In genomic region chr7:129271500-129272355, GRCh38 we compare ENCODE assay signal across 8 cellular contexts. TPM values are rescaled to one million over a fixed set of nuclear protein-coding genes. Genes with fewer than 3 reads are reported as not detected.
A peak's percentile ranks its signal among the peaks of the same experiment; 100 is the strongest.
DNase-seq lines count a peak whose midpoint lies in the region; ATAC-seq and TF ChIP-seq lines count a peak whose summit lies in the region.

No MANE protein-coding gene starts in this region.

- H3K9me3 Mint-ChIP-seq in MCF 10A (ENCODE audit: unreplicated experiment), result peaks cover 6% of the 10 kb centered on the region

- POLR2A ChIA-PET in MCF 10A (lab: Yijun Ruan, JAX), result interaction anchor here (0.6 to 1.5 kb wide), 6 partner anchors 12 to 61 kb away, joined by 3 to 5 read pairs (median 3); partner anchors contain the start of gene AHCYL2

- BruUV-seq in MCF 10A (replicated peaks; lab: Mats Ljungman, UMichigan), result no TSS peak

- no peak overlapping the region for H3K27ac Mint-ChIP-seq in MCF 10A (ENCODE audit: low read depth, unreplicated experiment)

- H3K4me1 Mint-ChIP-seq in MCF 10A (ENCODE audit: insufficient read depth, unreplicated experiment), result peaks cover 5% of the 10 kb centered on the region

- CTCF ChIA-PET in MCF 10A (lab: Yijun Ruan, JAX), result interaction anchor here (0.6 to 7.9 kb wide), 20 partner anchors 8 to 723 kb away, joined by 3 to 63 read pairs (median 4); no protein-coding TSS in a partner anchor

- TF ChIP-seq CTCF in MCF 10A (IDR thresholded peaks at IDR 0.05; ENCODE audit: unreplicated experiment), result peak; percentile 52

- no peak for DNase-seq in Right ventricle myocardium superior
- DNase-seq in Right ventricle myocardium inferior (ENCODE audit: missing footprints), result no peak
- peak; percentile 69 for DNase-seq in M059J (ENCODE audit: low read depth)
- DNase-seq in UCSD-AML1 (lab: John Stamatoyannopoulos, UW; ENCODE audit: unreplicated experiment), result peak; percentile 7
- DNase-seq in MCF 10A (ENCODE audit: unreplicated experiment), result peak; percentile 66
- no peak for DNase-seq in left lobe of liver (ENCODE audit: low spot score)
- DNase-seq in stimulated activated CD8-positive, alpha-beta memory T cell treated with anti-CD3 and anti-CD28 coated beads, Interleukin-4, amount 100 ng/mL, for 1 hour (ENCODE audit: low read depth in 2 of 2, low spot score in 1 of 2), result peak; percentile 5 to 36

- H3K4me3 Mint-ChIP-seq in MCF 10A (ENCODE audit: unreplicated experiment), result no peak overlapping the region

- intact Hi-C loops in Right ventricle myocardium superior (cut with DNase I), result no loop called here
- intact Hi-C loops in Right ventricle myocardium inferior (cut with DNase I), result no loop called here
- intact Hi-C loops in MCF 10A (cut with micrococcal nuclease), result loop anchor here (1.0 kb wide), 1 partner anchor 53 kb away; no protein-coding TSS in a partner anchor

- H3K36me3 Mint-ChIP-seq in MCF 10A (ENCODE audit: insufficient read depth, unreplicated experiment), result peaks cover 15% of the 10 kb centered on the region

- ATAC-seq in Right ventricle myocardium superior (ENCODE audit: poor library complexity) (peak; percentile 66), Right ventricle myocardium inferior (no peak), left lobe of liver (peak; percentile 94), HG03196 (IDR thresholded peaks at IDR 0.05; ENCODE audit: unreplicated experiment) (no peak)

- H3K27me3 Mint-ChIP-seq in MCF 10A (ENCODE audit: insufficient read depth, unreplicated experiment), result no peaks in the 10 kb centered on the region

RNA-seq across cellular contexts. Expression of gene AHCYL2, which starts 46.9 kb away (rescaled TPM):
- total RNA-seq in Right ventricle myocardium superior, result 6.7 TPM
- 4.0 TPM for total RNA-seq in Right ventricle myocardium inferior
- total RNA-seq in M059J (2014; rRNA removed; shearing (Covaris generic)), result 8.1 and 8.2 TPM in 2 replicates
- total RNA-seq in MCF 10A (2022), result 12.8 and 16.4 TPM in 2 replicates
- 9.9 TPM for total RNA-seq in left lobe of liver

Comparison
In these comparisons a context has a peak if more than half of its experiments do, and no peak if none do; other contexts are left out.
1. ATAC-seq: peak in Right ventricle myocardium superior (single experiment) and left lobe of liver (single experiment); none in Right ventricle myocardium inferior (single experiment) and HG03196 (single experiment).
2. DNase-seq: peak in M059J (single experiment), UCSD-AML1 (single experiment), MCF 10A (single experiment) and stimulated activated CD8-positive, alpha-beta memory T cell treated with anti-CD3 and anti-CD28 coated beads, Interleukin-4, amount 100 ng/mL, for 1 hour (2 of 2); none in Right ventricle myocardium superior (single experiment), Right ventricle myocardium inferior (single experiment) and left lobe of liver (single experiment).